8 cellular contexts compared by ENCODE assay signal in genomic region chr5:112860929-112861637, GRCh38.
A peak's percentile ranks its signal among the peaks of the same experiment; 100 is the strongest.
DNase-seq lines count a peak whose midpoint lies in the region; ATAC-seq and TF ChIP-seq lines count a peak whose summit lies in the region.

SRP19 (plus strand) TSS chr5:112861287; CDS start chr5:112861377, 90 bp downstream.

- TF ChIP-seq CTCF in AG09309 (IDR thresholded peaks at IDR 0.05; ENCODE audit: control insufficient read depth, insufficient read depth, low read depth, low read length, missing control alignments): no peak

- ATAC-seq in GM19023 (IDR thresholded peaks at IDR 0.05; ENCODE audit: unreplicated experiment) (peak; percentile 97), HG03280 (IDR thresholded peaks at IDR 0.05; ENCODE audit: unreplicated experiment) (peak; percentile 97)

- DNase-seq in AG09309 (ENCODE audit: low read depth) (peak; percentile 91), NCI-H345 treated with DMSO at 0.1 percent for 48 hours (lab: John Stamatoyannopoulos, UW; ENCODE audit: unreplicated experiment) (peak; percentile 88), iris pigment epithelial cell (ENCODE audit: low read depth) (peak; percentile 98)
- DNase-seq in activated CD4-positive, CD25-positive, alpha-beta regulatory T cell (lab: John Stamatoyannopoulos, UW): peak; percentile 76 to 85 (median 80)
- DNase-seq in central memory CD4-positive, alpha-beta T cell: peak; percentile 91
- DNase-seq in stimulated activated CD4-positive, alpha-beta T cell treated with anti-CD3 and anti-CD28 coated beads, Interleukin-12 subunit alpha, Interleukin-12 subunit beta, amount 100 ng/mL, for 24 hours (ENCODE audit: low read depth in 2 of 2): peak; percentile 86 to 88

- peak within 1 kb of the TSS; percentile 85 for H3K4me3 ChIP-seq in AG09309 (ENCODE audit: control insufficient read depth, low read depth, low read length)

Comparison
In these comparisons a context has a peak if more than half of its experiments do, and no peak if none do; other contexts are left out.
1. Peak in every context shown above with its lines: DNase-seq, ATAC-seq and H3K4me3 ChIP-seq.